1 cellular context compared by ENCODE assay signal in the genomic region with DNA sequence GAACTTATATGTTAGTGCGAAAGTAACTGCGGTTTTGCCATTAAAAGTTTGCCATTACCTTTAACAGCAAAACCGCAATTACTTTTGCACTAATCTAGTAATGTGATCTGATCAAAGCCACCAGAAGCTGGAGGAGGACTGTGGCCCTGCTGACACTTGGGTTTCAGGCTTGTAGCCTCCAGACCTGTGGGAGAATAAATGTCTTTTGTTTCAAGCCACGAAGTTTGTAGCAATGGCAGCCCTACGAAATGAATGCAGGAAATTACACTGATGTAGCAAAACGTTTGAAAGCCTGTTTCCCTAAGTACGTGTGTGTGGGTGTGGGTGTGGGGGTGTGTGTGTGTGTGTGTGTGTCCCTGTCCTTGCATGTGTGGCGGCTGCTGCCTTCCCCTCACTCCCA.
A peak's percentile ranks its signal among the peaks of the same experiment; 100 is the strongest.
TF ChIP-seq lines count a peak whose summit lies in the region.

No MANE protein-coding gene starts in this region.

TF ChIP-seq in K562, 482 proteins besides CTCF, POLR2A, EP300 and RAD21 (continued from another document):
- TF ChIP-seq, protein P1, sequence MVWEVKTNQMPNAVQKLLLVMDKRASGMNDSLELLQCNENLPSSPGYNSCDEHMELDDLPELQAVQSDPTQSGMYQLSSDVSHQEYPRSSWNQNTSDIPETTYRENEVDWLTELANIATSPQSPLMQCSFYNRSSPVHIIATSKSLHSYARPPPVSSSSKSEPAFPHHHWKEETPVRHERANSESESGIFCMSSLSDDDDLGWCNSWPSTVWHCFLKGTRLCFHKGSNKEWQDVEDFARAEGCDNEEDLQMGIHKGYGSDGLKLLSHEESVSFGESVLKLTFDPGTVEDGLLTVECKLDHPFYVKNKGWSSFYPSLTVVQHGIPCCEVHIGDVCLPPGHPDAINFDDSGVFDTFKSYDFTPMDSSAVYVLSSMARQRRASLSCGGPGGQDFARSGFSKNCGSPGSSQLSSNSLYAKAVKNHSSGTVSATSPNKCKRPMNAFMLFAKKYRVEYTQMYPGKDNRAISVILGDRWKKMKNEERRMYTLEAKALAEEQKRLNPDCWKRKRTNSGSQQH (CRISPR knock-in tag; IDR thresholded peaks at IDR 0.05): no peak
- no peak for TF ChIP-seq NFXL1 (CRISPR knock-in tag; IDR thresholded peaks at IDR 0.05)
- TF ChIP-seq, protein P2, sequence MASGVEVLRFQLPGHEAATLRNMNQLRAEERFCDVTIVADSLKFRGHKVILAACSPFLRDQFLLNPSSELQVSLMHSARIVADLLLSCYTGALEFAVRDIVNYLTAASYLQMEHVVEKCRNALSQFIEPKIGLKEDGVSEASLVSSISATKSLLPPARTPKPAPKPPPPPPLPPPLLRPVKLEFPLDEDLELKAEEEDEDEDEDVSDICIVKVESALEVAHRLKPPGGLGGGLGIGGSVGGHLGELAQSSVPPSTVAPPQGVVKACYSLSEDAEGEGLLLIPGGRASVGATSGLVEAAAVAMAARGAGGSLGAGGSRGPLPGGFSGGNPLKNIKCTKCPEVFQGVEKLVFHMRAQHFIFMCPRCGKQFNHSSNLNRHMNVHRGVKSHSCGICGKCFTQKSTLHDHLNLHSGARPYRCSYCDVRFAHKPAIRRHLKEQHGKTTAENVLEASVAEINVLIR (CRISPR knock-in tag; IDR thresholded peaks at IDR 0.05): no peak
- no peak for TF ChIP-seq E2F5 (CRISPR knock-in tag; IDR thresholded peaks at IDR 0.05)
- TF ChIP-seq ZBTB11 (CRISPR knock-in tag; IDR thresholded peaks at IDR 0.05): no peak
- TF ChIP-seq TEAD4 (IDR thresholded peaks at IDR 0.05; ENCODE audit: low read length): peak; percentile 58; the same call in 1 of the 2 replicates
- TF ChIP-seq TEAD4 (CRISPR knock-in tag; IDR thresholded peaks at IDR 0.05; ENCODE audit: borderline replicate concordance): no peak
- TF ChIP-seq ETV6 (IDR thresholded peaks at IDR 0.05; ENCODE audit: borderline replicate concordance in 1 of 2, low read depth in 2 of 2, low read length in 1 of 2): no peak
- no peak for TF ChIP-seq ETV6 (CRISPR knock-in tag; IDR thresholded peaks at IDR 0.05; ENCODE audit: borderline replicate concordance)
- TF ChIP-seq HNRNPLL (IDR thresholded peaks at IDR 0.05; ENCODE audit: low read depth, low read length, poor library complexity, severe bottlenecking): no peak
- TF ChIP-seq PURB (CRISPR knock-in tag; IDR thresholded peaks at IDR 0.05; ENCODE audit: low read depth): no peak
- TF ChIP-seq ZNF696 (CRISPR knock-in tag; conservative IDR thresholded peaks at IDR 0.05): no peak
- TF ChIP-seq SOX6 (IDR thresholded peaks at IDR 0.05): peak; percentile 57
- no peak for TF ChIP-seq HEY1 (CRISPR knock-in tag; IDR thresholded peaks at IDR 0.05; ENCODE audit: borderline replicate concordance)
- TF ChIP-seq TCF3 (CRISPR knock-in tag; IDR thresholded peaks at IDR 0.05): peak; percentile 49; the same call in 1 of the 2 replicates
- TF ChIP-seq KLF16 (IDR thresholded peaks at IDR 0.05): 0 out of 2 replicates have a peak, but pooled peaks have one; percentile 31
- TF ChIP-seq C11orf30 (IDR thresholded peaks at IDR 0.05; ENCODE audit: low read depth): peak; percentile 58
- TF ChIP-seq FOSL1 (tag; conservative IDR thresholded peaks at IDR 0.05): 0 out of 2 replicates have a peak, but pooled peaks have one; percentile 25
- TF ChIP-seq CBFA2T3 (IDR thresholded peaks at IDR 0.05): peak; percentile 59
